22 cellular contexts compared by ENCODE assay signal in the genomic region with DNA sequence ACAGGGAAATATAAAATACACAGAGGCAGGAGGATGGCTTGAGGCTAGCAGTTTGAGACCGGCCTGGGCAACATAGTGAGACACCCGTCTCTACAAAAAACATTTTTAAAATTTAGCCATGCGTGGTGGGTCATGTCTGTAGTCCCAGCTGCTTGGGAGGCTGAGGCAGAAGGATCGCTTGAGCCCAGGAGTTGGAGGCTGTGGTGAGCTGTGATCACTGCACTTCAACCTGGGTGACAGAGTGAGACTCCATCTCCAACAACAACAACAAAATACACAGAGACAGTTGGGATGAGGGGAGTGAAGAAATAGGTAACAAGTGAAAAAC. TPM values are rescaled to one million over a fixed set of nuclear protein-coding genes. Genes with fewer than 3 reads are reported as not detected.
DNase-seq lines count a peak whose midpoint lies in the region; ATAC-seq, FAIRE-seq and TF ChIP-seq lines count a peak whose summit lies in the region.
"Had no signal": no experiment of that assay in that cellular context is flagged by ENCODE, and none has a peak within 500 bp of the region (broad histone marks: within the 10 kb centered on the region; RNA-seq: fewer than 3 reads in every experiment).

No MANE protein-coding gene starts in this region.

- peak; percentile 26 to 31; a peak in 4 of 6 replicates for ATAC-seq in A549
- ATAC-seq in sciatic nerve = no peak
- ATAC-seq in CD4-positive, alpha-beta T cell (ENCODE audit: poor library complexity) = no peak
- ATAC-seq: stimulated activated naive CD8-positive, alpha-beta T cell treated with anti-CD3 and anti-CD28 coated beads, Interleukin-15, Interleukin-2, amounts not matched to agents 100 U/mL and 50 U/mL, for 24 hours; T-helper 17 cell had no signal

- H3K27me3 ChIP-seq in astrocyte (ENCODE audit: insufficient read depth, low read length) (no peaks in the 10 kb centered on the region), neural cell (ENCODE audit: insufficient read depth, low read depth, low read length) (no peaks in the 10 kb centered on the region)
- H3K27me3 ChIP-seq in CD4-positive, alpha-beta T cell (ENCODE audit: control insufficient read depth, insufficient read depth, low read length) = no peaks in the 10 kb centered on the region
- H3K27me3 ChIP-seq: BE2C, left lung, neutrophil, tibial nerve had no signal

- peaks cover 18% of the 10 kb centered on the region for H3K36me3 Mint-ChIP-seq in astrocyte (ENCODE audit: low read depth, unreplicated experiment)
- H3K36me3 Mint-ChIP-seq in CD4-positive, alpha-beta T cell (ENCODE audit: low read depth) = peaks cover 20% of the 10 kb centered on the region

- H3K4me3 ChIP-seq in A549 (no peak overlapping the region), astrocyte (ENCODE audit: insufficient read depth, low read depth, low read length) (no peak overlapping the region), neural cell (ENCODE audit: low read length) (no peak overlapping the region)
- H3K4me3 ChIP-seq: left lung, tibial nerve had no signal

- H2AFZ ChIP-seq in astrocyte (ENCODE audit: low read depth, low read length) = no peak overlapping the region
- no peak overlapping the region for H2AFZ ChIP-seq in neural cell (ENCODE audit: low read depth, low read length)

- peaks cover 2% of the 10 kb centered on the region for H3K9me3 Mint-ChIP-seq in astrocyte (ENCODE audit: unreplicated experiment)
- no peaks in the 10 kb centered on the region for H3K9me3 Mint-ChIP-seq in CD4-positive, alpha-beta T cell
- H3K9me3 Mint-ChIP-seq: activated T-helper 2 cell treated with anti-CD3 and anti-CD28 coated beads, Interferon-gamma antibody, Interleukin-2, Interleukin-4, amounts not matched to agents 10 μg/mL and 5 μg/mL and 100 μg/mL, durations not matched to agents 14 hours and 24 hours and 36 hours; endodermal cell had no signal

- no peak for TF ChIP-seq POLR2A in A549 (IDR thresholded peaks at IDR 0.05; ENCODE audit: low read length)

- H3K27me3 Mint-ChIP-seq in astrocyte (ENCODE audit: low read depth, unreplicated experiment) = no peaks in the 10 kb centered on the region
- no peaks in the 10 kb centered on the region for H3K27me3 Mint-ChIP-seq in CD4-positive, alpha-beta T cell
- H3K27me3 Mint-ChIP-seq: activated naive CD8-positive, alpha-beta T cell treated with anti-CD3 and anti-CD28 coated beads, Interleukin-2, amount 10 ng/mL, durations not matched to agents 7 days and 5 days; T-helper 17 cell had no signal

- no peaks in the 10 kb centered on the region for H3K36me3 ChIP-seq in astrocyte (ENCODE audit: insufficient read depth, low read length)
- no peaks in the 10 kb centered on the region for H3K36me3 ChIP-seq in neural cell (ENCODE audit: insufficient read depth, low read length)
- H3K36me3 ChIP-seq: BE2C had no signal

- TF ChIP-seq RAD21 in A549 (conservative IDR thresholded peaks at IDR 0.05 in 1 of 2, IDR thresholded peaks at IDR 0.05 in 1 of 2) (no peak), neural cell (conservative IDR thresholded peaks at IDR 0.05) (no peak)

- H3K4me1 ChIP-seq in A549 (peaks cover 70% of the 10 kb centered on the region), astrocyte (ENCODE audit: insufficient read depth, low read length) (peaks cover 16% of the 10 kb centered on the region)
- H3K4me1 ChIP-seq: BE2C, tibial nerve had no signal

- H3K9me3 ChIP-seq in A549 (no peaks in the 10 kb centered on the region), astrocyte (ENCODE audit: insufficient read depth, low read depth, low read length) (no peaks in the 10 kb centered on the region), neural cell (ENCODE audit: low read length) (no peaks in the 10 kb centered on the region)
- H3K9me3 ChIP-seq in CD4-positive, alpha-beta T cell (ENCODE audit: control insufficient read depth, low read length) = no peaks in the 10 kb centered on the region
- H3K9me3 ChIP-seq: BE2C, left lung, neutrophil, tibial nerve had no signal

- H3K9ac ChIP-seq in astrocyte (ENCODE audit: low read length) (peak overlapping the region; percentile 49), neural cell (ENCODE audit: low read length) (no peak overlapping the region)

- H3K4me2 ChIP-seq in A549 (peak overlapping the region; percentile 80), astrocyte (ENCODE audit: low read length) (no peak overlapping the region), neural cell (ENCODE audit: low read length) (no peak overlapping the region)

- H3K4me1 Mint-ChIP-seq in astrocyte (ENCODE audit: low read depth, unreplicated experiment) = peaks cover 16% of the 10 kb centered on the region
- no peaks in the 10 kb centered on the region for H3K4me1 Mint-ChIP-seq in CD4-positive, alpha-beta T cell (ENCODE audit: low read depth)

- H3K9me2 ChIP-seq in neural cell (ENCODE audit: insufficient read depth, low read length) = no peaks in the 10 kb centered on the region

- TF ChIP-seq EP300 in A549 (IDR thresholded peaks at IDR 0.05) = no peak
- no peak for TF ChIP-seq EP300 in neural cell (conservative IDR thresholded peaks at IDR 0.05; ENCODE audit: poor library complexity, severe bottlenecking)

- no peak overlapping the region for H3K4me3 Mint-ChIP-seq in astrocyte (ENCODE audit: unreplicated experiment)
- H3K4me3 Mint-ChIP-seq in CD4-positive, alpha-beta T cell = no peak overlapping the region
- H3K4me3 Mint-ChIP-seq: activated naive CD8-positive, alpha-beta T cell treated with anti-CD3 and anti-CD28 coated beads, Interleukin-2, amount 10 ng/mL, durations not matched to agents 7 days and 5 days; endodermal cell; T-helper 17 cell had no signal

- intact Hi-C loops in sciatic nerve (cut with DNase I) = no loop called here
- intact Hi-C loops in CD4-positive, alpha-beta T cell (cut with DNase I, micrococcal nuclease) = no loop called here

- H3F3A ChIP-seq in neural cell (ENCODE audit: insufficient read depth, low read length, poor library complexity, severe bottlenecking) = peaks cover 4% of the 10 kb centered on the region

- FAIRE-seq in A549 (lab: Jason Lieb, UNC) (no peak), astrocyte (lab: Jason Lieb, UNC) (no peak)
- FAIRE-seq: A204.1 had no signal

- POLR2A ChIA-PET in A549 (lab: Yijun Ruan, JAX) = interaction anchor here (0.7 to 3.7 kb wide), 6 partner anchors 11 to 260 kb away, joined by 3 to 22 read pairs (median 6); partner anchors contain the start of genes HSDL2, PTBP3 and SUSD1
- POLR2A ChIA-PET in CD4-positive, alpha-beta T cell (lab: Charles Lee) = no interaction called here

- 55% methylated on average over 4 of the region's 4 CpGs for WGBS in A549 (ENCODE audit: missing lambda C conversion rate)

- no peaks in the 10 kb centered on the region for H3K79me2 ChIP-seq in astrocyte (ENCODE audit: insufficient read depth, low read length)
- H3K79me2 ChIP-seq in neural cell (replicated peaks; ENCODE audit: insufficient read depth, low read length) = no peaks in the 10 kb centered on the region

- no peaks in the 10 kb centered on the region for H4K20me1 ChIP-seq in astrocyte (ENCODE audit: insufficient read depth, low read length)
- no peaks in the 10 kb centered on the region for H4K20me1 ChIP-seq in neural cell (ENCODE audit: insufficient read depth)

- CTCF ChIA-PET in A549 (lab: Yijun Ruan, JAX) = interaction anchor here (0.9 to 2.4 kb wide), 10 partner anchors 9 to 247 kb away, joined by 3 to 20 read pairs (median 4); no protein-coding TSS in a partner anchor
- CTCF ChIA-PET in CD4-positive, alpha-beta T cell (lab: Charles Lee) = no interaction called here

- H3K27ac ChIP-seq in A549 (peak overlapping the region; percentile 94 to 95), astrocyte (ENCODE audit: low read depth, low read length) (peak overlapping the region; percentile 72), neural cell (ENCODE audit: low read length) (peak overlapping the region; percentile 55)
- H3K27ac ChIP-seq in CD4-positive, alpha-beta T cell (ENCODE audit: low read depth, low read length) = no peak overlapping the region
- H3K27ac ChIP-seq: neutrophil, tibial nerve had no signal

- TF ChIP-seq CTCF in A549 (IDR thresholded peaks at IDR 0.05) (no peak), astrocyte (IDR thresholded peaks at IDR 0.05; ENCODE audit: insufficient read depth, low read depth, low read length) (no peak), neural cell (IDR thresholded peaks at IDR 0.05; ENCODE audit: poor library complexity, severe bottlenecking) (no peak)
- no peak for TF ChIP-seq CTCF in CD4-positive, alpha-beta T cell (IDR thresholded peaks at IDR 0.05)

- DNase-seq in A549 (ENCODE audit: low read depth in 1 of 2, low spot score in 1 of 2) (no peak), astrocyte (ENCODE audit: low read depth) (no peak), kidney tubule cell (ENCODE audit: low spot score) (peak; percentile 40), sciatic nerve (ENCODE audit: low spot score) (no peak), superior temporal gyrus (ENCODE audit: extremely low spot score) (no peak)
- no peak for DNase-seq in CD4-positive, alpha-beta T cell
- DNase-seq in activated CD4-positive, CD25-positive, alpha-beta regulatory T cell treated with anti-CD3 and anti-CD28 coated beads, Interleukin-2, amount 50 U/mL, for 72 hours = no peak
- DNase-seq: activated CD4-positive, alpha-beta T cell treated with anti-CD3 and anti-CD28 coated beads, Interleukin-2, amount 50 U/mL, for 1 hour; activated naive CD8-positive, alpha-beta T cell treated with anti-CD3 and anti-CD28 coated beads, Interleukin-2, amount 10 ng/mL, durations not matched to agents 7 days and 5 days; BE2C; endodermal cell; KBM-7; NK-92 treated with Interleukin-12 subunit alpha and Interleukin-12 subunit beta, amount 100 ng/mL, for 24 hours; stimulated activated CD4-positive, alpha-beta T cell treated with anti-CD3 and anti-CD28 coated beads, Interleukin-4, amount 100 ng/mL, for 24 hours; stimulated activated naive CD8-positive, alpha-beta T cell treated with anti-CD3 and anti-CD28 coated beads, Interleukin-15, Interleukin-2, amounts not matched to agents 100 U/mL and 50 U/mL, for 24 hours; T-helper 17 cell had no signal

- peak overlapping the region; percentile 44 for H3K27ac Mint-ChIP-seq in astrocyte (ENCODE audit: unreplicated experiment)
- no peak overlapping the region for H3K27ac Mint-ChIP-seq in CD4-positive, alpha-beta T cell
- H3K27ac Mint-ChIP-seq: activated naive CD8-positive, alpha-beta T cell treated with anti-CD3 and anti-CD28 coated beads, Interleukin-2, amount 10 ng/mL, durations not matched to agents 7 days and 5 days; activated T-helper 2 cell treated with anti-CD3 and anti-CD28 coated beads, Interferon-gamma antibody, Interleukin-2, Interleukin-4, amounts not matched to agents 10 μg/mL and 5 μg/mL and 100 μg/mL, durations not matched to agents 14 hours and 24 hours and 36 hours; endodermal cell; T-helper 17 cell had no signal

TF ChIP-seq in neural cell, 6 proteins besides CTCF, POLR2A, EP300 and RAD21 (continues in another document):
- TF ChIP-seq SMC3 (conservative IDR thresholded peaks at IDR 0.05; ENCODE audit: poor library complexity) = no peak

RNA-seq across cellular contexts. Expression of gene SUSD1, which starts 55.1 kb away (rescaled TPM):
- polyA plus RNA-seq in A549 (2011; rRNA removed) (18.6 and 21.7 TPM in 2 replicates), A549 (2017; fragmentation: RNase III; extraction: RNeasy Plus Mini Kit Qiagen cat#74134 plus additional on column Dnase treatment) (14.1 to 17.9 TPM (median 15.7 TPM) in 3 replicates), neural cell (2.0 TPM in 2 replicates)
- 6.3 and 7.3 TPM in 2 replicates for polyA plus RNA-seq in A549 (2012; cell fraction: cytosol; rRNA removed)
- 8.6 and 12.3 TPM in 2 replicates for polyA plus RNA-seq in A549 (2012; cell fraction: nucleus; rRNA removed)
- 22.4 and 24.8 TPM in 2 replicates for polyA minus RNA-seq in A549 (2011; rRNA and poly(A)+ RNA removed)
- total RNA-seq in astrocyte (16.6 and 17.2 TPM in 2 replicates), sciatic nerve (12.8 TPM)
- 13.8 and 20.2 TPM in 2 replicates for polyA minus RNA-seq in neural cell
- 1 to 10 TPM; 5.3 to 5.4 TPM for total RNA-seq in CD4-positive, alpha-beta T cell

Comparison
In these comparisons a context has a peak if more than half of its experiments do, and no peak if none do; other contexts are left out.
1. ATAC-seq: peak in A549 (2 of 2); none in sciatic nerve (single experiment) and CD4-positive, alpha-beta T cell (single experiment).